32 cellular contexts compared by ENCODE assay signal in genomic region chr13:65959305-65959704, GRCh38.
DNase-seq lines count a peak whose midpoint lies in the region; ATAC-seq and TF ChIP-seq lines count a peak whose summit lies in the region.
"Had no signal": no experiment of that assay in that cellular context is flagged by ENCODE, and none has a peak within 500 bp of the region (broad histone marks: within the 10 kb centered on the region; RNA-seq: fewer than 3 reads in every experiment).

No MANE protein-coding gene starts in this region.

- no peaks in the 10 kb centered on the region for H3F3A ChIP-seq in PC-3 (ENCODE audit: low read length, unreplicated experiment)

- peaks cover 3% of the 10 kb centered on the region for H3K9me3 Mint-ChIP-seq in natural killer cell treated with Interleukin-12 subunit alpha and Interleukin-12 subunit beta and Interleukin-15 and Interleukin-18, amount 100 ng/mL, for 72 hours

- no peaks in the 10 kb centered on the region for H3K4me1 Mint-ChIP-seq in natural killer cell treated with Interleukin-12 subunit alpha and Interleukin-12 subunit beta and Interleukin-15 and Interleukin-18, amount 100 ng/mL, for 72 hours (ENCODE audit: low read depth in 2 of 2)
- H3K4me1 Mint-ChIP-seq: activated CD4-positive, alpha-beta memory T cell treated with anti-CD3 and anti-CD28 coated beads, Interleukin-2, amount 10 ng/mL, durations not matched to agents 7 days and 5 days; activated naive CD4-positive, alpha-beta T cell treated with anti-CD3 and anti-CD28 coated beads, Interleukin-2, amount 50 U/mL, for 24 hours; activated T-helper 17 cell treated with anti-CD3 and anti-CD28 coated beads, Interleukin-2, amount 50 U/mL, for 72 hours; T-helper 17 cell had no signal

- ATAC-seq in PC-3 (peak; percentile 98), HG03460 (IDR thresholded peaks at IDR 0.05; ENCODE audit: unreplicated experiment) (no peak), HG03469 (IDR thresholded peaks at IDR 0.05; ENCODE audit: unreplicated experiment) (no peak)
- ATAC-seq in natural killer cell treated with Interleukin-12 subunit alpha and Interleukin-12 subunit beta and Interleukin-15 and Interleukin-18, amount 100 ng/mL, for 72 hours = no peak
- ATAC-seq: activated T-helper 17 cell treated with anti-CD3 and anti-CD28 coated beads, Interleukin-2, amount 50 U/mL, for 72 hours; effector memory CD8-positive, alpha-beta T cell; esophagus mucosa; pancreas; T-helper 17 cell; upper lobe of right lung had no signal

- H4K20me1 ChIP-seq in PC-3 (ENCODE audit: low read length) = no peaks in the 10 kb centered on the region

- DNase-seq in EH (ENCODE audit: low read depth) (peak; percentile 95), PC-3 (peak; percentile 88), dedifferentiated amniotic fluid mesenchymal stem cell (ENCODE audit: extremely low spot score) (peak; percentile 53), iris pigment epithelial cell (ENCODE audit: low read depth) (peak; percentile 40)
- DNase-seq in natural killer cell treated with Interleukin-12 subunit alpha and Interleukin-12 subunit beta and Interleukin-15 and Interleukin-18, amount 100 ng/mL, for 72 hours (ENCODE audit: low spot score) = no peak
- DNase-seq in activated naive CD4-positive, alpha-beta T cell treated with Interleukin-2 at 50 U/mL for 16 hours = no peak
- DNase-seq: activated CD4-positive, alpha-beta memory T cell treated with anti-CD3 and anti-CD28 coated beads, Interleukin-2, amount 10 ng/mL, durations not matched to agents 7 days and 5 days; activated CD4-positive, alpha-beta T cell treated with anti-CD3 and anti-CD28 coated beads for 1 hour; anterior cingulate cortex; Caco-2; caudate nucleus; effector memory CD8-positive, alpha-beta T cell; hypothalamus; mesenchymal stem cell; NCI-H1105 treated with DMSO at 0.1 percent for 48 hours; NCI-H187 treated with DMSO at 0.1 percent for 48 hours; NCI-H2171; NCI-H510A treated with DMSO at 0.1 percent for 48 hours; pancreas; retina; Right ventricle myocardium superior; stimulated activated naive CD4-positive, alpha-beta T cell treated with Interleukin-2 at 50 U/mL for 16 hours; T-helper 17 cell; upper lobe of right lung had no signal

- no TSS peak for BruUV-seq in PC-3 (replicated peaks; lab: Mats Ljungman, UMichigan)

- H3K9me3 ChIP-seq in PC-3 (ENCODE audit: low read length) = no peaks in the 10 kb centered on the region
- H3K9me3 ChIP-seq: Caco-2, pancreas, upper lobe of right lung had no signal

- peak overlapping the region; percentile 79 for H3K27ac ChIP-seq in PC-3 (ENCODE audit: low read length)
- H3K27ac ChIP-seq: C4-2B, coronary artery, pancreas, skin epidermis, upper lobe of right lung had no signal

- H3K27ac Mint-ChIP-seq in natural killer cell treated with Interleukin-12 subunit alpha and Interleukin-12 subunit beta and Interleukin-15 and Interleukin-18, amount 100 ng/mL, for 72 hours = no peak overlapping the region
- H3K27ac Mint-ChIP-seq: activated CD4-positive, alpha-beta memory T cell treated with anti-CD3 and anti-CD28 coated beads, Interleukin-2, amount 10 ng/mL, durations not matched to agents 7 days and 5 days; activated naive CD4-positive, alpha-beta T cell treated with anti-CD3 and anti-CD28 coated beads, Interleukin-2, amount 50 U/mL, for 24 hours; activated T-helper 17 cell treated with anti-CD3 and anti-CD28 coated beads, Interleukin-2, amount 50 U/mL, for 72 hours; effector memory CD8-positive, alpha-beta T cell; T-helper 17 cell had no signal

- CTCF ChIA-PET in PC-3 (lab: Charles Lee) = interaction anchor here (0.9 kb wide), 1 partner anchor 33 kb away, joined by 6 read pairs; no protein-coding TSS in a partner anchor

- no peaks in the 10 kb centered on the region for H3K27me3 ChIP-seq in PC-3 (ENCODE audit: low read length)
- H3K27me3 ChIP-seq: pancreas, upper lobe of right lung had no signal

- H3K36me3 Mint-ChIP-seq in natural killer cell treated with Interleukin-12 subunit alpha and Interleukin-12 subunit beta and Interleukin-15 and Interleukin-18, amount 100 ng/mL, for 72 hours = no peaks in the 10 kb centered on the region
- H3K36me3 Mint-ChIP-seq: activated naive CD4-positive, alpha-beta T cell treated with anti-CD3 and anti-CD28 coated beads, Interleukin-2, amount 50 U/mL, for 24 hours had no signal

- H3K4me3 Mint-ChIP-seq in natural killer cell treated with Interleukin-12 subunit alpha and Interleukin-12 subunit beta and Interleukin-15 and Interleukin-18, amount 100 ng/mL, for 72 hours = no peak overlapping the region
- H3K4me3 Mint-ChIP-seq: activated CD4-positive, alpha-beta memory T cell treated with anti-CD3 and anti-CD28 coated beads, Interleukin-2, amount 10 ng/mL, durations not matched to agents 7 days and 5 days; activated naive CD4-positive, alpha-beta T cell treated with anti-CD3 and anti-CD28 coated beads, Interleukin-2, amount 50 U/mL, for 24 hours; activated T-helper 17 cell treated with anti-CD3 and anti-CD28 coated beads, Interleukin-2, amount 50 U/mL, for 72 hours; effector memory CD8-positive, alpha-beta T cell; T-helper 17 cell had no signal

- H3K79me2 ChIP-seq in PC-3 (ENCODE audit: low read length) = no peaks in the 10 kb centered on the region

- no peak overlapping the region for H2AFZ ChIP-seq in PC-3 (ENCODE audit: low read length)

- peaks cover 11% of the 10 kb centered on the region for H3K4me1 ChIP-seq in PC-3 (ENCODE audit: insufficient read depth, low read length)
- H3K4me1 ChIP-seq: Caco-2, pancreas, upper lobe of right lung had no signal

- H3K4me3 ChIP-seq in PC-3 (ENCODE audit: low read length) = no peak overlapping the region
- H3K4me3 ChIP-seq: coronary artery, pancreas, skin epidermis, upper lobe of right lung had no signal

- intact Hi-C loops in PC-3 (cut with micrococcal nuclease) = no loop called here

- no peaks in the 10 kb centered on the region for H3K9me2 ChIP-seq in PC-3 (replicated peaks; ENCODE audit: low read length)

- no peak overlapping the region for H3K9ac ChIP-seq in PC-3 (ENCODE audit: low read length)

- no peaks in the 10 kb centered on the region; the same call in 1 of the 2 replicates for H3K36me3 ChIP-seq in PC-3 (ENCODE audit: low read depth, low read length)
- H3K36me3 ChIP-seq: pancreas, upper lobe of right lung had no signal

- H3K4me2 ChIP-seq in PC-3 (ENCODE audit: low read length) = 0 out of 2 replicates have a peak overlapping the region, but pooled peaks have one; percentile 30

- no peaks in the 10 kb centered on the region for H3K27me3 Mint-ChIP-seq in natural killer cell treated with Interleukin-12 subunit alpha and Interleukin-12 subunit beta and Interleukin-15 and Interleukin-18, amount 100 ng/mL, for 72 hours
- H3K27me3 Mint-ChIP-seq: activated CD4-positive, alpha-beta memory T cell treated with anti-CD3 and anti-CD28 coated beads, Interleukin-2, amount 10 ng/mL, durations not matched to agents 7 days and 5 days; activated naive CD4-positive, alpha-beta T cell treated with anti-CD3 and anti-CD28 coated beads, Interleukin-2, amount 50 U/mL, for 24 hours; activated T-helper 17 cell treated with anti-CD3 and anti-CD28 coated beads, Interleukin-2, amount 50 U/mL, for 72 hours; effector memory CD8-positive, alpha-beta T cell; T-helper 17 cell had no signal

- POLR2A ChIA-PET in PC-3 (lab: Charles Lee; ENCODE audit: unreplicated experiment) = interaction anchor here (0.6 kb wide), 1 partner anchor 16 kb away, joined by 4 read pairs; no protein-coding TSS in a partner anchor

- TF ChIP-seq CTCF in PC-3 (conservative IDR thresholded peaks at IDR 0.05; ENCODE audit: low read depth, low read length) = no peak

Comparison
In these comparisons a context has a peak if more than half of its experiments do, and no peak if none do; other contexts are left out.
1. DNase-seq: peak in EH (single experiment), PC-3 (single experiment), dedifferentiated amniotic fluid mesenchymal stem cell (single experiment) and iris pigment epithelial cell (single experiment); none in natural killer cell treated with Interleukin-12 subunit alpha and Interleukin-12 subunit beta and Interleukin-15 and Interleukin-18, amount 100 ng/mL, for 72 hours (single experiment) and activated naive CD4-positive, alpha-beta T cell treated with Interleukin-2 at 50 U/mL for 16 hours (single experiment).